ENCODE assay signal across 9 cellular contexts in the genomic region with DNA sequence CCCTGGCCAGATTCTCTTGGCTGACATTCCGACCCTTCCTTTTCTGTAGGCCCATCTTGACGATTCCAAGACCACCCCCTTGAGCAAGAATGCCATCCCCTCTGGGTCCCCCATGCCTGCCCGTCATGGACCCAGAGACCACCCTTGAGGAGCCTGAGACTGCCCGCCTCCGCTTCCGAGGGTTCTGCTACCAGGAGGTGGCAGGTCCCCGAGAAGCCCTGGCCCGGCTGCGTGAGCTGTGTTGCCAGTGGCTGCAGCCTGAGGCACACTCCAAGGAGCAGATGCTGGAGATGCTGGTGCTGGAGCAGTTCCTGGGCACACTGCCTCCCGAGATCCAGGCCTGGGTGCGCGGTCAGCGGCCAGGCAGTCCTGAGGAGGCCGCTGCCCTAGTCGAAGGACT. TPM values are rescaled to one million over a fixed set of nuclear protein-coding genes. Genes with fewer than 3 reads are reported as not detected.
A peak's percentile ranks its signal among the peaks of the same experiment; 100 is the strongest.
DNase-seq lines count a peak whose midpoint lies in the region; ATAC-seq, FAIRE-seq and TF ChIP-seq lines count a peak whose summit lies in the region.
"Had no signal": no experiment of that assay in that cellular context is flagged by ENCODE, and none has a peak within 500 bp of the region (broad histone marks: within the 10 kb centered on the region; RNA-seq: fewer than 3 reads in every experiment).

No MANE protein-coding gene starts in this region.

- DNase-seq in endothelial cell of umbilical vein (ENCODE audit: low read depth, low spot score), result no peak
- no peak for DNase-seq in osteoblast (ENCODE audit: insufficient read length, low spot score, missing footprints)
- no peak for DNase-seq in activated CD4-positive, CD25-positive, alpha-beta regulatory T cell treated with anti-CD3 and anti-CD28 coated beads, Interleukin-2, amount 50 U/mL, for 72 hours
- no peak for DNase-seq in DMS53 treated with DMSO at 0.1 percent for 48 hours (lab: John Stamatoyannopoulos, UW; ENCODE audit: unreplicated experiment)
- DNase-seq in foreskin melanocyte, result no peak
- DNase-seq: NK-92 treated with Interleukin-12 subunit alpha and Interleukin-12 subunit beta, amount 100 ng/mL, for 24 hours had no signal

- TF ChIP-seq CTCF in C4-2B (conservative IDR thresholded peaks at IDR 0.05) (no peak), OCI-LY1 (IDR thresholded peaks at IDR 0.05; ENCODE audit: low read length) (no peak), endothelial cell of umbilical vein (IDR thresholded peaks at IDR 0.05; ENCODE audit: extremely low read depth in 1 of 2, insufficient read depth in 1 of 2, low read depth in 1 of 2, low read length in 2 of 2) (no peak), osteoblast (IDR thresholded peaks at IDR 0.05; ENCODE audit: extremely low read depth, low read depth, low read length) (no peak)

- peak overlapping the region; percentile 89 for H3K27ac ChIP-seq in C4-2B
- no peak overlapping the region for H3K27ac ChIP-seq in OCI-LY1 (ENCODE audit: low read depth, low read length, poor library complexity, severe bottlenecking)
- peak overlapping the region; percentile 4 for H3K27ac ChIP-seq in endothelial cell of umbilical vein (ENCODE audit: insufficient read depth, low read depth, low read length)
- peak overlapping the region; percentile 96 for H3K27ac ChIP-seq in osteoblast (ENCODE audit: low read depth, low read length)

- H3K36me3 ChIP-seq in OCI-LY1 (ENCODE audit: insufficient read depth, low read length), result peaks cover 16% of the 10 kb centered on the region
- H3K36me3 ChIP-seq in endothelial cell of umbilical vein (ENCODE audit: control insufficient read depth in 2 of 2, extremely low read depth in 1 of 2, insufficient read depth in 2 of 2, low read length in 2 of 2), result peaks cover 0 to 9% of the 10 kb centered on the region in 2 experiments
- peaks cover 10% of the 10 kb centered on the region for H3K36me3 ChIP-seq in osteoblast (ENCODE audit: insufficient read depth, low read length)

- POLR2A ChIA-PET in endothelial cell of umbilical vein (lab: Charles Lee), result no interaction called here

- no peak for TF ChIP-seq POLR2A in endothelial cell of umbilical vein (IDR thresholded peaks at IDR 0.05; ENCODE audit: low read depth, low read length)

- dilution Hi-C loops in endothelial cell of umbilical vein (cut with MboI; ENCODE audit: extremely low pct_ligation_motif_present, low sequenced_read_pairs), result no loop called here

- CTCF ChIA-PET in endothelial cell of umbilical vein (lab: Charles Lee), result interaction anchor here (1.5 kb wide), 1 partner anchor 42 kb away, joined by 4 read pairs; the partner anchor contains the start of gene ZBTB45

- H3K4me1 ChIP-seq in OCI-LY1 (ENCODE audit: insufficient read depth, low read length, severe bottlenecking) (peaks cover 19% of the 10 kb centered on the region), endothelial cell of umbilical vein (ENCODE audit: control insufficient read depth, extremely low read depth, insufficient read depth, low read length) (peaks cover 9% of the 10 kb centered on the region), osteoblast (ENCODE audit: insufficient read depth, low read length) (peaks cover 18% of the 10 kb centered on the region)

- H2AFZ ChIP-seq in OCI-LY1 (ENCODE audit: low read length) (no peak overlapping the region), endothelial cell of umbilical vein (ENCODE audit: low read depth, low read length) (no peak overlapping the region), osteoblast (ENCODE audit: low read length) (peak overlapping the region; percentile 85)

- FAIRE-seq in endothelial cell of umbilical vein (lab: Jason Lieb, UNC), result no peak

- H3K9me2 ChIP-seq in OCI-LY1 (ENCODE audit: low read depth, low read length), result no peaks in the 10 kb centered on the region

- H3K4me2 ChIP-seq in OCI-LY1 (ENCODE audit: low read length), result peak overlapping the region; percentile 94
- H3K4me2 ChIP-seq in endothelial cell of umbilical vein (ENCODE audit: insufficient read depth, low read length), result no peak overlapping the region
- H3K4me2 ChIP-seq in osteoblast (ENCODE audit: insufficient read depth, low read length), result peak overlapping the region; percentile 95

- intact Hi-C loops in endothelial cell of umbilical vein (cut with micrococcal nuclease), result no loop called here

- H3F3A ChIP-seq in OCI-LY1 (ENCODE audit: insufficient read depth, low read length), result no peaks in the 10 kb centered on the region

- H3K79me2 ChIP-seq in OCI-LY1 (ENCODE audit: insufficient read depth, low read length) (no peaks in the 10 kb centered on the region), endothelial cell of umbilical vein (ENCODE audit: control insufficient read depth, insufficient read depth, low read length) (no peaks in the 10 kb centered on the region), osteoblast (ENCODE audit: insufficient read depth, low read length) (no peaks in the 10 kb centered on the region)

- BruUV-seq in endothelial cell of umbilical vein (replicated peaks; lab: Mats Ljungman, UMichigan), result no TSS peak

- no peak for ATAC-seq in GM18498 (IDR thresholded peaks at IDR 0.05; ENCODE audit: unreplicated experiment)

- H4K20me1 ChIP-seq in OCI-LY1 (ENCODE audit: insufficient read depth, low read length) (no peaks in the 10 kb centered on the region), endothelial cell of umbilical vein (replicated peaks; ENCODE audit: control insufficient read depth, extremely low read depth, insufficient read depth, low read length) (no peaks in the 10 kb centered on the region), osteoblast (ENCODE audit: insufficient read depth, low read length) (peaks cover 2% of the 10 kb centered on the region)

- H3K9me3 ChIP-seq in OCI-LY1 (ENCODE audit: low read length) (no peaks in the 10 kb centered on the region), endothelial cell of umbilical vein (replicated peaks; ENCODE audit: control insufficient read depth, insufficient read depth, low read length) (no peaks in the 10 kb centered on the region), osteoblast (ENCODE audit: low read depth, low read length) (no peaks in the 10 kb centered on the region)

- peak overlapping the region; percentile 94; the same call in 1 of the 2 replicates for H3K9ac ChIP-seq in OCI-LY1 (ENCODE audit: low read length)
- H3K9ac ChIP-seq in endothelial cell of umbilical vein (replicated peaks; ENCODE audit: extremely low read depth, insufficient read depth, low read length), result no peak overlapping the region

- peak overlapping the region; percentile 80 for H3K4me3 ChIP-seq in OCI-LY1 (ENCODE audit: low read depth, low read length, poor library complexity, severe bottlenecking)
- H3K4me3 ChIP-seq in endothelial cell of umbilical vein (replicated peaks in 1 of 3; ENCODE audit: insufficient read depth in 1 of 3, low read depth in 1 of 3, low read length in 3 of 3), result no peak overlapping the region
- peak overlapping the region; percentile 80 for H3K4me3 ChIP-seq in osteoblast (ENCODE audit: insufficient read depth, low read length)

- H3K27me3 ChIP-seq in OCI-LY1 (ENCODE audit: insufficient read depth, low read length) (no peaks in the 10 kb centered on the region), endothelial cell of umbilical vein (ENCODE audit: control insufficient read depth in 2 of 2, insufficient read depth in 2 of 2, low read length in 2 of 2) (no peaks in the 10 kb centered on the region), osteoblast (ENCODE audit: insufficient read depth, low read length) (no peaks in the 10 kb centered on the region)

- H3K9me1 ChIP-seq in endothelial cell of umbilical vein (replicated peaks; ENCODE audit: control insufficient read depth, extremely low read depth, insufficient read depth, low read length), result no peaks in the 10 kb centered on the region

RNA-seq across cellular contexts. Expression of gene ZNF446, which starts 1.0 kb away (rescaled TPM):
- total RNA-seq in endothelial cell of umbilical vein, result 6.6 and 7.0 TPM in 2 replicates
- polyA plus RNA-seq in endothelial cell of umbilical vein, result 8.3 and 11.2 TPM in 2 replicates
- polyA plus RNA-seq in endothelial cell of umbilical vein (2011; cell fraction: cytosol; rRNA removed), result 5.3 and 7.0 TPM in 2 replicates
- 11.6 and 13.3 TPM in 2 replicates for polyA plus RNA-seq in endothelial cell of umbilical vein (2011; cell fraction: nucleus; rRNA removed)
- polyA plus RNA-seq in endothelial cell of umbilical vein (2012), result 5.4 and 8.1 TPM in 2 replicates
- 4.0 and 4.2 TPM in 2 replicates for polyA minus RNA-seq in endothelial cell of umbilical vein
- 3.7 TPM for polyA minus RNA-seq in endothelial cell of umbilical vein (2011; cell fraction: cytosol; rRNA and poly(A)+ RNA removed)
- polyA minus RNA-seq in endothelial cell of umbilical vein (2011; cell fraction: nucleus; rRNA and poly(A)+ RNA removed), result 4.9 and 6.8 TPM in 2 replicates
- total RNA-seq in osteoblast, result 14.1 and 18.1 TPM in 2 replicates

RNA-seq across cellular contexts. Expression of gene ZNF324, which starts 10.2 kb away (rescaled TPM):
- total RNA-seq in endothelial cell of umbilical vein (7.1 and 8.7 TPM in 2 replicates), osteoblast (16.2 and 20.6 TPM in 2 replicates)
- 6.4 and 8.8 TPM in 2 replicates for polyA plus RNA-seq in endothelial cell of umbilical vein
- polyA plus RNA-seq in endothelial cell of umbilical vein (2011; cell fraction: cytosol; rRNA removed), result 4.1 and 4.4 TPM in 2 replicates
- 6.1 and 6.8 TPM in 2 replicates for polyA plus RNA-seq in endothelial cell of umbilical vein (2011; cell fraction: nucleus; rRNA removed)
- polyA plus RNA-seq in endothelial cell of umbilical vein (2012), result 3.6 and 4.7 TPM in 2 replicates
- polyA minus RNA-seq in endothelial cell of umbilical vein, result 10.0 and 13.7 TPM in 2 replicates
- polyA minus RNA-seq in endothelial cell of umbilical vein (2011; cell fraction: cytosol; rRNA and poly(A)+ RNA removed), result 11.6 TPM
- polyA minus RNA-seq in endothelial cell of umbilical vein (2011; cell fraction: nucleus; rRNA and poly(A)+ RNA removed), result 8.5 and 8.6 TPM in 2 replicates

RNA-seq across cellular contexts. Expression of gene ZNF324B, which starts 25.7 kb away (rescaled TPM):
- total RNA-seq in endothelial cell of umbilical vein, result 6.3 and 6.9 TPM in 2 replicates
- polyA plus RNA-seq in endothelial cell of umbilical vein, result 3.4 and 3.5 TPM in 2 replicates
- 2.1 and 2.6 TPM in 2 replicates for polyA plus RNA-seq in endothelial cell of umbilical vein (2011; cell fraction: cytosol; rRNA removed)
- polyA plus RNA-seq in endothelial cell of umbilical vein (2011; cell fraction: nucleus; rRNA removed), result 2.6 and 2.8 TPM in 2 replicates
- 3.1 and 3.2 TPM in 2 replicates for polyA plus RNA-seq in endothelial cell of umbilical vein (2012)
- 5.0 and 5.9 TPM in 2 replicates for polyA minus RNA-seq in endothelial cell of umbilical vein
- polyA minus RNA-seq in endothelial cell of umbilical vein (2011; cell fraction: cytosol; rRNA and poly(A)+ RNA removed), result 8.9 TPM
- 2.9 and 3.3 TPM in 2 replicates for polyA minus RNA-seq in endothelial cell of umbilical vein (2011; cell fraction: nucleus; rRNA and poly(A)+ RNA removed)
- 10.5 and 11.8 TPM in 2 replicates for total RNA-seq in osteoblast

RNA-seq across cellular contexts. Expression of gene SLC27A5, which starts 34.7 kb away (rescaled TPM):
- total RNA-seq in endothelial cell of umbilical vein (6.1 and 7.1 TPM in 2 replicates), osteoblast (5.3 and 6.5 TPM in 2 replicates)
- 12.1 and 16.0 TPM in 2 replicates for polyA plus RNA-seq in endothelial cell of umbilical vein
- 11.7 and 13.0 TPM in 2 replicates for polyA plus RNA-seq in endothelial cell of umbilical vein (2011; cell fraction: cytosol; rRNA removed)
- 4.0 and 4.3 TPM in 2 replicates for polyA plus RNA-seq in endothelial cell of umbilical vein (2011; cell fraction: nucleus; rRNA removed)
- polyA plus RNA-seq in endothelial cell of umbilical vein (2012), result 11.2 and 13.8 TPM in 2 replicates
- 7.5 and 9.7 TPM in 2 replicates for polyA minus RNA-seq in endothelial cell of umbilical vein
- 16.4 TPM for polyA minus RNA-seq in endothelial cell of umbilical vein (2011; cell fraction: cytosol; rRNA and poly(A)+ RNA removed)
- polyA minus RNA-seq in endothelial cell of umbilical vein (2011; cell fraction: nucleus; rRNA and poly(A)+ RNA removed), result 2.9 and 4.2 TPM in 2 replicates

RNA-seq across cellular contexts. Expression of gene ZNF132, which starts 37.2 kb away (rescaled TPM):
- total RNA-seq in endothelial cell of umbilical vein (4.1 and 4.2 TPM in 2 replicates), osteoblast (8.8 and 10.1 TPM in 2 replicates)
- 0.54 and 0.62 TPM in 2 replicates for polyA plus RNA-seq in endothelial cell of umbilical vein
- polyA plus RNA-seq in endothelial cell of umbilical vein (2011; cell fraction: cytosol; rRNA removed), result 0.70 and 0.75 TPM in 2 replicates
- polyA plus RNA-seq in endothelial cell of umbilical vein (2011; cell fraction: nucleus; rRNA removed), result 1.2 and 1.5 TPM in 2 replicates
- polyA plus RNA-seq in endothelial cell of umbilical vein (2012), result 2.2 and 2.7 TPM in 2 replicates
- 3.8 and 4.4 TPM in 2 replicates for polyA minus RNA-seq in endothelial cell of umbilical vein
- polyA minus RNA-seq in endothelial cell of umbilical vein (2011; cell fraction: cytosol; rRNA and poly(A)+ RNA removed), result not detected
- polyA minus RNA-seq in endothelial cell of umbilical vein (2011; cell fraction: nucleus; rRNA and poly(A)+ RNA removed), result 3.7 and 5.1 TPM in 2 replicates

Comparison
In these comparisons a context has a peak if more than half of its experiments do, and no peak if none do; other contexts are left out.
1. H3K4me3 ChIP-seq: peak in OCI-LY1 (single experiment) and osteoblast (single experiment); none in endothelial cell of umbilical vein (0 of 3).